Comparison of ENCODE assay signal across 14 cellular contexts in genomic region chr15:35136552-35136951, GRCh38. TPM values are rescaled to one million over a fixed set of nuclear protein-coding genes. Genes with fewer than 3 reads are reported as not detected.
DNase-seq lines count a peak whose midpoint lies in the region; ATAC-seq and TF ChIP-seq lines count a peak whose summit lies in the region.
"Had no signal": no experiment of that assay in that cellular context is flagged by ENCODE, and none has a peak within 500 bp of the region (broad histone marks: within the 10 kb centered on the region; RNA-seq: fewer than 3 reads in every experiment).

No MANE protein-coding gene starts in this region.

- CTCF ChIA-PET in PC-3 (lab: Charles Lee) = no interaction called here

- POLR2A ChIA-PET in PC-3 (lab: Charles Lee; ENCODE audit: unreplicated experiment) = interaction anchor here (0.5 kb wide), 1 partner anchor 62 kb away, joined by 9 read pairs; no protein-coding TSS in a partner anchor

- no TSS peak for BruUV-seq in PC-3 (replicated peaks; lab: Mats Ljungman, UMichigan)

- H3K9me2 ChIP-seq in PC-3 (replicated peaks; ENCODE audit: low read length) = no peaks in the 10 kb centered on the region

- 0 out of 2 replicates have a peak overlapping the region, but pooled peaks have one; percentile 14 for H2AFZ ChIP-seq in PC-3 (ENCODE audit: low read length)

- H3K36me3 ChIP-seq in PC-3 (ENCODE audit: low read depth, low read length) = no peaks in the 10 kb centered on the region

- peaks cover 10% of the 10 kb centered on the region for H3K4me1 Mint-ChIP-seq in type B pancreatic cell (ENCODE audit: unreplicated experiment)
- H3K4me1 Mint-ChIP-seq: activated B cell treated with CpG ODN at 0.5 μM for 24 hours; activated T-helper 17 cell treated with anti-CD3 and anti-CD28 coated beads, Interleukin-2, amount 50 U/mL, for 72 hours; immature natural killer cell had no signal

- no peaks in the 10 kb centered on the region for H3K9me3 ChIP-seq in PC-3 (ENCODE audit: low read length)

- H3F3A ChIP-seq in PC-3 (ENCODE audit: low read length, unreplicated experiment) = no peaks in the 10 kb centered on the region

- intact Hi-C loops in PC-3 (cut with micrococcal nuclease) = no loop called here

- DNase-seq in PC-3 (no peak), globus pallidus (ENCODE audit: low spot score) (no peak), type B pancreatic cell (ENCODE audit: extremely low spot score, unreplicated experiment) (no peak)
- DNase-seq in activated CD4-positive, CD25-positive, alpha-beta regulatory T cell treated with anti-CD3 and anti-CD28 coated beads, Interleukin-2, amount 50 U/mL, for 72 hours = no peak
- DNase-seq in stimulated activated CD4-positive, alpha-beta T cell treated with anti-CD3 and anti-CD28 coated beads, Interleukin-4, amount 100 ng/mL, for 4 hours = no peak
- DNase-seq: activated B cell treated with CpG ODN at 0.5 μM for 24 hours, immature natural killer cell, NCI-H2081 treated with DMSO at 0.1 percent for 48 hours had no signal

- H3K79me2 ChIP-seq in PC-3 (ENCODE audit: low read length) = no peaks in the 10 kb centered on the region

- H3K4me3 Mint-ChIP-seq in type B pancreatic cell = no peak overlapping the region
- H3K4me3 Mint-ChIP-seq: activated B cell treated with CpG ODN at 0.5 μM for 24 hours; activated T-helper 17 cell treated with anti-CD3 and anti-CD28 coated beads, Interleukin-2, amount 50 U/mL, for 72 hours; immature natural killer cell had no signal

- H3K9me3 Mint-ChIP-seq in type B pancreatic cell = no peaks in the 10 kb centered on the region
- H3K9me3 Mint-ChIP-seq: activated T-helper 17 cell treated with anti-CD3 and anti-CD28 coated beads, Interleukin-2, amount 50 U/mL, for 72 hours had no signal

- no peak overlapping the region for H3K9ac ChIP-seq in PC-3 (ENCODE audit: low read length)

- no peak for TF ChIP-seq CTCF in PC-3 (conservative IDR thresholded peaks at IDR 0.05; ENCODE audit: low read depth, low read length)
- TF ChIP-seq CTCF in type B pancreatic cell (conservative IDR thresholded peaks at IDR 0.05) = no peak

- peaks cover 3% of the 10 kb centered on the region for H3K4me1 ChIP-seq in PC-3 (ENCODE audit: insufficient read depth, low read length)

- H4K20me1 ChIP-seq in PC-3 (ENCODE audit: low read length) = no peaks in the 10 kb centered on the region

- H3K27me3 Mint-ChIP-seq in type B pancreatic cell = no peaks in the 10 kb centered on the region
- H3K27me3 Mint-ChIP-seq: activated B cell treated with CpG ODN at 0.5 μM for 24 hours; activated T-helper 17 cell treated with anti-CD3 and anti-CD28 coated beads, Interleukin-2, amount 50 U/mL, for 72 hours had no signal

- no peak overlapping the region for H3K4me2 ChIP-seq in PC-3 (ENCODE audit: low read length)

- no peak overlapping the region for H3K27ac ChIP-seq in PC-3 (ENCODE audit: low read length)
- H3K27ac ChIP-seq: RWPE1 had no signal

- H3K4me3 ChIP-seq in PC-3 (ENCODE audit: low read length) = no peak overlapping the region

- ATAC-seq in GM18868 (IDR thresholded peaks at IDR 0.05; ENCODE audit: unreplicated experiment) (peak; percentile 98), GM21526 (IDR thresholded peaks at IDR 0.05; ENCODE audit: low FRiP score, unreplicated experiment) (peak; percentile 98), HG03064 (IDR thresholded peaks at IDR 0.05; ENCODE audit: low read depth, unreplicated experiment) (peak; percentile 96), PC-3 (no peak)
- ATAC-seq: activated T-helper 17 cell treated with anti-CD3 and anti-CD28 coated beads, Interleukin-2, amount 50 U/mL, for 72 hours; sciatic nerve had no signal

- no peaks in the 10 kb centered on the region for H3K27me3 ChIP-seq in PC-3 (ENCODE audit: low read length)

- no peak overlapping the region for H3K27ac Mint-ChIP-seq in type B pancreatic cell
- H3K27ac Mint-ChIP-seq: activated B cell treated with CpG ODN at 0.5 μM for 24 hours; activated T-helper 17 cell treated with anti-CD3 and anti-CD28 coated beads, Interleukin-2, amount 50 U/mL, for 72 hours; immature natural killer cell had no signal

- peaks cover 4% of the 10 kb centered on the region for H3K36me3 Mint-ChIP-seq in type B pancreatic cell
- H3K36me3 Mint-ChIP-seq: immature natural killer cell had no signal

RNA-seq across cellular contexts. Expression of gene NANOGP8, which starts 51.5 kb away (rescaled TPM):
- total RNA-seq in PC-3 (2014; rRNA removed) (not detected in 2 replicates), type B pancreatic cell (ENCODE audit: low replicate concordance) (not detected in 2 replicates)
- total RNA-seq: activated T-helper 17 cell treated with anti-CD3 and anti-CD28 coated beads, Interleukin-2, amount 50 U/mL, for 72 hours had no signal
